Comparison of ENCODE assay signal across 1 cellular context in genomic region chr16:341095-341973, GRCh38. TPM values are rescaled to one million over a fixed set of nuclear protein-coding genes. Genes with fewer than 3 reads are reported as not detected.
"Had no signal": no experiment of that assay in that cellular context is flagged by ENCODE, and none has a peak within 500 bp of the region (broad histone marks: within the 10 kb centered on the region; RNA-seq: fewer than 3 reads in every experiment).

No MANE protein-coding gene starts in this region.

RNA-seq across cellular contexts. Expression of gene PDIA2, which starts 58.4 kb away (rescaled TPM):
- total RNA-seq: IMR-90 had no signal
